8 cellular contexts compared by ENCODE assay signal in genomic region chr15:72475674-72476073, GRCh38. TPM values are rescaled to one million over a fixed set of nuclear protein-coding genes. Genes with fewer than 3 reads are reported as not detected.
DNase-seq lines count a peak whose midpoint lies in the region; ATAC-seq and TF ChIP-seq lines count a peak whose summit lies in the region.

No MANE protein-coding gene starts in this region.

- H3K4me1 Mint-ChIP-seq in neural progenitor cell, result peaks cover 26% of the 10 kb centered on the region

- H3K27me3 ChIP-seq in endocrine pancreas (ENCODE audit: control insufficient read depth, insufficient read depth, low read length) (no peaks in the 10 kb centered on the region), neural progenitor cell (no peaks in the 10 kb centered on the region)

- H2AFZ ChIP-seq in OCI-LY7 (ENCODE audit: low read length) (no peak overlapping the region), neural progenitor cell (replicated peaks) (no peak overlapping the region)

- peaks cover 1% of the 10 kb centered on the region for H3K27me3 Mint-ChIP-seq in neural progenitor cell (ENCODE audit: insufficient read depth, low read depth)

- peak overlapping the region; percentile 98 for H3K4me3 Mint-ChIP-seq in neural progenitor cell

- H3K36me3 Mint-ChIP-seq in neural progenitor cell, result peaks cover 31% of the 10 kb centered on the region

- DNase-seq in OCI-LY7 (ENCODE audit: low spot score), result no peak
- DNase-seq in neural progenitor cell (ENCODE audit: low spot score), result no peak
- no peak for DNase-seq in head of caudate nucleus

- intact Hi-C loops in OCI-LY7 (cut with micrococcal nuclease; ENCODE audit: unreplicated experiment) (loop anchor here (2.0 to 10.0 kb wide), 2 partner anchors 209 to 245 kb away; partner anchors contain the start of genes BBS4, HIGD2B and PKM), head of caudate nucleus (cut with DNase I) (loop anchor here (10.0 kb wide), 1 partner anchor 309 kb away; the partner anchor contains the start of gene ADPGK)

- H3K79me2 ChIP-seq in OCI-LY7 (ENCODE audit: insufficient read depth, low read depth, low read length) (peaks cover 62% of the 10 kb centered on the region), neural progenitor cell (ENCODE audit: low read depth) (peaks cover 76% of the 10 kb centered on the region)

- H3K9me3 Mint-ChIP-seq in neural progenitor cell, result peaks cover 3% of the 10 kb centered on the region

- H3K4me1 ChIP-seq in OCI-LY7 (ENCODE audit: insufficient read depth, low read length, poor library complexity, severe bottlenecking), result peaks cover 30% of the 10 kb centered on the region
- peaks cover 19% of the 10 kb centered on the region for H3K4me1 ChIP-seq in endocrine pancreas (ENCODE audit: control insufficient read depth, insufficient read depth, low read length)
- H3K4me1 ChIP-seq in neural progenitor cell, result peaks cover 16% of the 10 kb centered on the region

- H3F3A ChIP-seq in neural progenitor cell (ENCODE audit: low read depth), result peaks cover 10% of the 10 kb centered on the region

- H4K20me1 ChIP-seq in OCI-LY7 (ENCODE audit: insufficient read depth, low read length) (peaks cover 20% of the 10 kb centered on the region), neural progenitor cell (ENCODE audit: low read depth) (peaks cover 62% of the 10 kb centered on the region)

- H3K4me2 ChIP-seq in OCI-LY7 (ENCODE audit: low read length) (peak overlapping the region; percentile 96), neural progenitor cell (peak overlapping the region; percentile 93)

- H3K9me2 ChIP-seq in OCI-LY7 (ENCODE audit: insufficient read depth, low read length), result no peaks in the 10 kb centered on the region

- TF ChIP-seq CTCF in C4-2B (conservative IDR thresholded peaks at IDR 0.05), result no peak; the same call in 1 of the 2 replicates
- TF ChIP-seq CTCF in OCI-LY7 (conservative IDR thresholded peaks at IDR 0.05; ENCODE audit: low read length), result no peak
- no peak for TF ChIP-seq CTCF in neural progenitor cell (IDR thresholded peaks at IDR 0.05)

- peak overlapping the region; percentile 95 for H3K27ac ChIP-seq in C4-2B
- peak overlapping the region; percentile 85 for H3K27ac ChIP-seq in OCI-LY7 (ENCODE audit: low read depth, low read length, poor library complexity, severe bottlenecking)
- H3K27ac ChIP-seq in neural progenitor cell, result no peak overlapping the region

- no TSS peak for BruUV-seq in OCI-LY7 (replicated peaks; lab: Mats Ljungman, UMichigan)

- H3K9ac ChIP-seq in endocrine pancreas (ENCODE audit: control insufficient read depth, insufficient read depth, low read length) (peak overlapping the region; percentile 92), neural progenitor cell (peak overlapping the region; percentile 95)

- H3K4me3 ChIP-seq in OCI-LY7 (ENCODE audit: low read depth, low read length, poor library complexity, severe bottlenecking) (peak overlapping the region; percentile 94), endocrine pancreas (ENCODE audit: control insufficient read depth, insufficient read depth, low read length) (peak overlapping the region; percentile 100), neural progenitor cell (peak overlapping the region; percentile 88)

- H3K9me3 ChIP-seq in OCI-LY7 (ENCODE audit: low read length) (no peaks in the 10 kb centered on the region), endocrine pancreas (ENCODE audit: control insufficient read depth, low read length) (no peaks in the 10 kb centered on the region), neural progenitor cell (ENCODE audit: low read depth) (no peaks in the 10 kb centered on the region)

- peak overlapping the region; percentile 90 for H3K27ac Mint-ChIP-seq in neural progenitor cell

- POLR2A ChIA-PET in OCI-LY7 (lab: Charles Lee), result interaction anchor here (0.7 to 1.8 kb wide), 3 partner anchors 10 to 55 kb away, joined by 3 to 5 read pairs (median 5); no protein-coding TSS in a partner anchor

- CTCF ChIA-PET in OCI-LY7 (lab: Charles Lee; ENCODE audit: unreplicated experiment), result no interaction called here

- H3K36me3 ChIP-seq in OCI-LY7 (ENCODE audit: insufficient read depth, low read length) (peaks cover 55% of the 10 kb centered on the region), endocrine pancreas (ENCODE audit: control insufficient read depth, insufficient read depth, low read length) (no peaks in the 10 kb centered on the region), neural progenitor cell (peaks cover 16% of the 10 kb centered on the region)

- ATAC-seq in GM21825 (IDR thresholded peaks at IDR 0.05; ENCODE audit: unreplicated experiment) (no peak), HG03097 (IDR thresholded peaks at IDR 0.05; ENCODE audit: low FRiP score, unreplicated experiment) (no peak), GM18873 (IDR thresholded peaks at IDR 0.05; ENCODE audit: low FRiP score, unreplicated experiment) (no peak)

RNA-seq across cellular contexts. Expression of gene ARIH1, which starts 1.5 kb away (rescaled TPM):
- total RNA-seq in OCI-LY7 (2014; rRNA removed; shearing (Covaris generic)), result 33.0 and 37.1 TPM in 2 replicates
- total RNA-seq in OCI-LY7 (2022) (142 and 153 TPM in 2 replicates), neural progenitor cell (ENCODE audit: low replicate concordance) (53.5 and 68.0 TPM in 2 replicates)
